ENCODE assay signal across 17 cellular contexts in the genomic region with DNA sequence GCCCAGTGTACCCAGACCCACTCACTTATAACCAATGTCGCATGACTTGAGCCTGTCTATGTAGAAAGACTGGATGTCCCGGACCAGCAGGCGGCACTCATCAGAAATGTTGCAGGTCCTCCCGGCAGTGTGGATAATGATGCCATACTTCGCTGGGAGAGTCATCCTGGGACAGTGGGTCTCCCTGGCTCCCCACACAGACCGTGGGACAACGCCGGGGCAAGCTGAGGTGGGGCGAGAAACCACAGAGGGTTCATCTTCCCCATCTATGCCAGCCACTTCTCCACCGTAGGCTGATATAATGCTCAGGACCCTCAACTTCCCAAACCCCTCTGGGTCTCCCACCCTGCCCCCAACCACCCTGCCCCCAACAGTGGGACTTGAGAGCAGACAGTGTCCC. TPM values are rescaled to one million over a fixed set of nuclear protein-coding genes. Genes with fewer than 3 reads are reported as not detected.
DNase-seq lines count a peak whose midpoint lies in the region; ATAC-seq, FAIRE-seq and TF ChIP-seq lines count a peak whose summit lies in the region.
"Had no signal": no experiment of that assay in that cellular context is flagged by ENCODE, and none has a peak within 500 bp of the region (broad histone marks: within the 10 kb centered on the region; RNA-seq: fewer than 3 reads in every experiment).

No MANE protein-coding gene starts in this region.

- TF ChIP-seq EP300 in GM12878 (IDR thresholded peaks at IDR 0.05; ENCODE audit: borderline replicate concordance in 1 of 2, control insufficient read depth in 1 of 2, low read depth in 2 of 2, low read length in 2 of 2): no peak

- H3K9ac ChIP-seq in GM12878 (ENCODE audit: control insufficient read depth, insufficient read depth, low read length): no peak overlapping the region
- no peak overlapping the region for H3K9ac ChIP-seq in trophoblast cell (ENCODE audit: low read length)

- H3K4me3 Mint-ChIP-seq in activated naive CD8-positive, alpha-beta T cell treated with anti-CD3 and anti-CD28 coated beads, Interleukin-2, amount 10 ng/mL, durations not matched to agents 7 days and 5 days: peak overlapping the region; percentile 18
- no peak overlapping the region for H3K4me3 Mint-ChIP-seq in activated naive CD8-positive, alpha-beta T cell treated with anti-CD3 and anti-CD28 coated beads for 36 hours
- no peak overlapping the region for H3K4me3 Mint-ChIP-seq in GM23338
- H3K4me3 Mint-ChIP-seq: HFFc6 had no signal

- peaks cover 7% of the 10 kb centered on the region for H3K9me3 Mint-ChIP-seq in activated naive CD8-positive, alpha-beta T cell treated with anti-CD3 and anti-CD28 coated beads, Interleukin-2, amount 10 ng/mL, durations not matched to agents 7 days and 5 days
- no peaks in the 10 kb centered on the region for H3K9me3 Mint-ChIP-seq in activated naive CD8-positive, alpha-beta T cell treated with anti-CD3 and anti-CD28 coated beads for 36 hours
- no peaks in the 10 kb centered on the region for H3K9me3 Mint-ChIP-seq in GM23338
- H3K9me3 Mint-ChIP-seq: HFFc6 had no signal

- RAD21 ChIA-PET in GM12878 (lab: Charles Lee; ENCODE audit: unreplicated experiment): no interaction called here

- no peak for TF ChIP-seq POLR2A in GM12878 (IDR thresholded peaks at IDR 0.05; ENCODE audit: low read depth, low read length)

- H3K27me3 Mint-ChIP-seq in activated naive CD8-positive, alpha-beta T cell treated with anti-CD3 and anti-CD28 coated beads, Interleukin-2, amount 10 ng/mL, durations not matched to agents 7 days and 5 days: peaks cover 37% of the 10 kb centered on the region
- H3K27me3 Mint-ChIP-seq in activated naive CD8-positive, alpha-beta T cell treated with anti-CD3 and anti-CD28 coated beads for 36 hours: peaks cover 21% of the 10 kb centered on the region
- peaks cover 7% of the 10 kb centered on the region for H3K27me3 Mint-ChIP-seq in GM23338 (ENCODE audit: insufficient read depth, low read depth, poor library complexity)

- no peaks in the 10 kb centered on the region for H3K4me1 ChIP-seq in GM23338 (ENCODE audit: insufficient read depth)
- H3K4me1 ChIP-seq in GM12878 (ENCODE audit: control insufficient read depth, insufficient read depth, low read length): peaks cover 22% of the 10 kb centered on the region
- H3K4me1 ChIP-seq in trophoblast cell (ENCODE audit: control insufficient read depth in 1 of 2, insufficient read depth in 2 of 2, low read length in 2 of 2): peaks cover 18 to 36% of the 10 kb centered on the region in 2 experiments
- H3K4me1 ChIP-seq: BE2C, HAP-1 had no signal

- H3K79me2 ChIP-seq in GM23338 (replicated peaks; ENCODE audit: insufficient read depth): no peaks in the 10 kb centered on the region
- peaks cover 17% of the 10 kb centered on the region for H3K79me2 ChIP-seq in GM12878 (ENCODE audit: control insufficient read depth, insufficient read depth, low read length)
- H3K79me2 ChIP-seq in trophoblast cell (ENCODE audit: control insufficient read depth, insufficient read depth, low read length, poor library complexity): no peaks in the 10 kb centered on the region

- H4K8ac ChIP-seq in trophoblast cell (ENCODE audit: low read depth, low read length): no peak overlapping the region

- H4K12ac ChIP-seq in trophoblast cell (ENCODE audit: low read depth, low read length): no peak overlapping the region

- H3K27me3 ChIP-seq in GM23338 (ENCODE audit: insufficient read depth) (no peaks in the 10 kb centered on the region), GM12878 (replicated peaks in 1 of 2; ENCODE audit: control insufficient read depth in 2 of 2, insufficient read depth in 2 of 2, low read length in 1 of 2) (no peaks in the 10 kb centered on the region), trophoblast cell (ENCODE audit: insufficient read depth, low read length) (no peaks in the 10 kb centered on the region)

- H3K9me2 ChIP-seq in GM23338 (ENCODE audit: insufficient read depth): peaks cover 22% of the 10 kb centered on the region

- WGBS in GM12878 (ENCODE audit: insufficient coverage, insufficient replicate concordance, low lambda C conversion rate, missing lambda C conversion rate): 60% methylated on average over 10 of the region's 10 CpGs
- no CpG with 5 or more reads among the region's 10 CpGs for WGBS in trophoblast cell (ENCODE audit: extremely low coverage, insufficient coverage, insufficient read length)

- H3K9me3 ChIP-seq in GM12878 (replicated peaks; ENCODE audit: control insufficient read depth, insufficient read depth, low read length) (no peaks in the 10 kb centered on the region), trophoblast cell (ENCODE audit: insufficient read depth, low read depth, low read length) (no peaks in the 10 kb centered on the region)
- H3K9me3 ChIP-seq: BE2C, HAP-1 had no signal

- TF ChIP-seq RAD21 in GM12878 (IDR thresholded peaks at IDR 0.05; ENCODE audit: insufficient read depth, low read depth, low read length): no peak

- H3K36me3 ChIP-seq in GM23338 (ENCODE audit: insufficient read depth) (no peaks in the 10 kb centered on the region), GM12878 (ENCODE audit: control insufficient read depth in 2 of 2, insufficient read depth in 2 of 2, low read length in 1 of 2) (no peaks in the 10 kb centered on the region), trophoblast cell (ENCODE audit: control insufficient read depth in 1 of 2, insufficient read depth in 2 of 2, low read length in 2 of 2) (no peaks in the 10 kb centered on the region)
- H3K36me3 ChIP-seq: BE2C, HAP-1 had no signal

- peaks cover 5% of the 10 kb centered on the region for H3K79me1 ChIP-seq in trophoblast cell (ENCODE audit: low read length)

- H2BK120ac ChIP-seq in trophoblast cell (ENCODE audit: insufficient read depth, low read length, poor library complexity): no peak overlapping the region

- H2AK5ac ChIP-seq in trophoblast cell (ENCODE audit: low read length): no peak overlapping the region

- no peak overlapping the region for H3K4me2 ChIP-seq in GM23338
- H3K4me2 ChIP-seq in GM12878 (ENCODE audit: control insufficient read depth, insufficient read depth): peak overlapping the region; percentile 26; the same call in 1 of the 2 replicates
- H3K4me2 ChIP-seq in trophoblast cell (ENCODE audit: low read length): no peak overlapping the region

- no peak overlapping the region for H3K18ac ChIP-seq in trophoblast cell (ENCODE audit: low read length)

- POLR2A ChIA-PET in activated naive CD8-positive, alpha-beta T cell treated with anti-CD3 and anti-CD28 coated beads, Interleukin-2, amount 10 ng/mL, durations not matched to agents 7 days and 5 days (lab: Charles Lee): no interaction called here
- POLR2A ChIA-PET in GM12878 (lab: Charles Lee): no interaction called here

- no peak overlapping the region for H3K4ac ChIP-seq in trophoblast cell (ENCODE audit: low read depth, low read length)

- BruUV-seq in GM12878 (replicated peaks; lab: Mats Ljungman, UMichigan): no TSS peak

- CTCF ChIA-PET in GM12878 (lab: Yijun Ruan, JAX): interaction anchor here (0.9 to 1.0 kb wide), 2 partner anchors 9 to 49 kb away, joined by 3 read pairs; no protein-coding TSS in a partner anchor

- H3F3A ChIP-seq in GM23338 (replicated peaks; ENCODE audit: low read depth): no peaks in the 10 kb centered on the region

- H4K20me1 ChIP-seq in GM23338 (replicated peaks; ENCODE audit: insufficient read depth) (no peaks in the 10 kb centered on the region), GM12878 (ENCODE audit: control insufficient read depth, insufficient read depth) (no peaks in the 10 kb centered on the region)

- peak overlapping the region; percentile 34 for H4K91ac ChIP-seq in trophoblast cell (ENCODE audit: low read depth, low read length)

- H3K23ac ChIP-seq in trophoblast cell (ENCODE audit: low read length): no peak overlapping the region

- no peak overlapping the region for H3K27ac Mint-ChIP-seq in activated naive CD8-positive, alpha-beta T cell treated with anti-CD3 and anti-CD28 coated beads, Interleukin-2, amount 10 ng/mL, durations not matched to agents 7 days and 5 days
- no peak overlapping the region for H3K27ac Mint-ChIP-seq in activated naive CD8-positive, alpha-beta T cell treated with anti-CD3 and anti-CD28 coated beads for 36 hours
- no peak overlapping the region for H3K27ac Mint-ChIP-seq in GM23338
- H3K27ac Mint-ChIP-seq: HFFc6 had no signal

- no peak overlapping the region for H2BK5ac ChIP-seq in trophoblast cell (ENCODE audit: low read depth, low read length, poor library complexity)

- no peak overlapping the region for H3K27ac ChIP-seq in GM23338 (ENCODE audit: low read depth)
- peak overlapping the region; percentile 7 for H3K27ac ChIP-seq in GM12878 (ENCODE audit: control insufficient read depth, insufficient read depth)
- no peak overlapping the region for H3K27ac ChIP-seq in trophoblast cell (ENCODE audit: low read depth, low read length)
- H3K27ac ChIP-seq: HL-60 had no signal

- peaks cover 31% of the 10 kb centered on the region for H3K4me1 Mint-ChIP-seq in activated naive CD8-positive, alpha-beta T cell treated with anti-CD3 and anti-CD28 coated beads, Interleukin-2, amount 10 ng/mL, durations not matched to agents 7 days and 5 days
- H3K4me1 Mint-ChIP-seq in activated naive CD8-positive, alpha-beta T cell treated with anti-CD3 and anti-CD28 coated beads for 36 hours: peaks cover 25% of the 10 kb centered on the region
- H3K4me1 Mint-ChIP-seq in GM23338: peaks cover 12% of the 10 kb centered on the region; the same call in 2 of the 3 replicates

- intact Hi-C loops in GM12878 (cut with micrococcal nuclease; ENCODE audit: unreplicated experiment): loop anchor here (5.0 kb wide), 1 partner anchor 78 kb away; no protein-coding TSS in a partner anchor

- peaks cover 3% of the 10 kb centered on the region for H3K36me3 Mint-ChIP-seq in activated naive CD8-positive, alpha-beta T cell treated with anti-CD3 and anti-CD28 coated beads, Interleukin-2, amount 10 ng/mL, durations not matched to agents 7 days and 5 days
- H3K36me3 Mint-ChIP-seq in activated naive CD8-positive, alpha-beta T cell treated with anti-CD3 and anti-CD28 coated beads for 36 hours: no peaks in the 10 kb centered on the region
- H3K36me3 Mint-ChIP-seq in GM23338 (ENCODE audit: low read depth): no peaks in the 10 kb centered on the region

- no peak overlapping the region for H3K4me3 ChIP-seq in GM23338
- no peak overlapping the region for H3K4me3 ChIP-seq in GM12878
- H3K4me3 ChIP-seq in trophoblast cell (ENCODE audit: low read depth, low read length): no peak overlapping the region
- H3K4me3 ChIP-seq: HAP-1 had no signal

- no peak overlapping the region for H3K14ac ChIP-seq in trophoblast cell (ENCODE audit: low read length)

- TF ChIP-seq CTCF in GM23338 (conservative IDR thresholded peaks at IDR 0.05; ENCODE audit: low read depth in 2 of 2) (no peak), GM12878 (IDR thresholded peaks at IDR 0.05 in 2 of 3, conservative IDR thresholded peaks at IDR 0.05 in 1 of 3; ENCODE audit: control insufficient read depth in 2 of 3, extremely low read depth in 1 of 3, insufficient read depth in 1 of 3, low read depth in 3 of 3, low read length in 3 of 3) (no peak)

- no peak for DNase-seq in activated naive CD8-positive, alpha-beta T cell treated with anti-CD3 and anti-CD28 coated beads, Interleukin-2, amount 10 ng/mL, durations not matched to agents 7 days and 5 days
- DNase-seq in activated naive CD8-positive, alpha-beta T cell treated with anti-CD3 and anti-CD28 coated beads for 36 hours: no peak
- DNase-seq in GM23338 (ENCODE audit: low spot score): no peak
- DNase-seq in GM12878 (ENCODE audit: low read depth, low spot score): no peak
- DNase-seq in trophoblast cell: no peak
- no peak for DNase-seq in stimulated activated naive CD4-positive, alpha-beta T cell treated with Interleukin-2 at 50 U/mL for 16 hours (lab: John Stamatoyannopoulos, UW)
- no peak for DNase-seq in AML-193 (lab: John Stamatoyannopoulos, UW)
- DNase-seq in NCI-H2196 (lab: John Stamatoyannopoulos, UW; ENCODE audit: unreplicated experiment): no peak
- DNase-seq: ACHN, BE2C, DMS53, GF-D8, GOT3, HFFc6 had no signal

- ATAC-seq in activated naive CD8-positive, alpha-beta T cell treated with anti-CD3 and anti-CD28 coated beads, Interleukin-2, amount 10 ng/mL, durations not matched to agents 7 days and 5 days (ENCODE audit: low read depth): no peak
- ATAC-seq in GM23338 (no peak), GM12878 (no peak)

- no peak overlapping the region for H2BK12ac ChIP-seq in trophoblast cell (ENCODE audit: low read length)

- no peak for FAIRE-seq in GM12878 (lab: Jason Lieb, UNC)

- SMC1A ChIA-PET in GM12878 (lab: Charles Lee; ENCODE audit: uncharacterized antibody, unreplicated experiment): interaction anchor here (4.9 kb wide), 1 partner anchor 13 kb away, joined by 27 read pairs; no protein-coding TSS in a partner anchor

- in situ Hi-C loops in GM12878 (cut with MboI): no loop called here

- H2AFZ ChIP-seq in GM23338 (peak overlapping the region; percentile 7; the same call in 1 of the 2 replicates), GM12878 (ENCODE audit: control insufficient read depth, low read depth, low read length) (no peak overlapping the region), trophoblast cell (ENCODE audit: insufficient read depth, low read length, poor library complexity) (no peak overlapping the region)

RNA-seq across cellular contexts. Expression of a gene that starts 8.3 kb away (rescaled TPM):
- total RNA-seq in activated naive CD8-positive, alpha-beta T cell treated with anti-CD3 and anti-CD28 coated beads, Interleukin-2, amount 10 ng/mL, durations not matched to agents 7 days and 5 days: not detected
- total RNA-seq in activated naive CD8-positive, alpha-beta T cell treated with anti-CD3 and anti-CD28 coated beads for 36 hours: not detected
- not detected in 2 replicates for total RNA-seq in GM23338 (2014; rRNA removed; shearing (Covaris generic))
- polyA plus RNA-seq in GM23338 (2016; fragmentation: Nextera tagmentation; extraction: Ambion mirVana) (not detected in 2 replicates), GM12878 (2011; rRNA removed) (1.6 and 3.0 TPM in 2 replicates), GM12878 (2014; fragmentation: Illumina TruSeq; extraction: Trizol) (0.48 and 0.65 TPM in 2 replicates), GM12878 (2014; fragmentation: Nextera tagmentation; extraction: Ambion mirVana) (under 1 TPM; 0.37 to 0.50 TPM), GM12878 (2014; rRNA removed) (0.44 and 0.55 TPM in 2 replicates), GM12878 (2016; fragmentation: Nextera tagmentation; extraction: Ambion mirVana) (under 1 TPM; 0.28 to 0.43 TPM)
- total RNA-seq in GM12878 (2013; cell fraction: nucleolus; rRNA removed): 13.4 and 14.3 TPM in 2 replicates
- total RNA-seq in GM12878 (2014; rRNA removed) (0.38 and 0.45 TPM in 2 replicates), GM12878 (2014; rRNA removed; fragmentation: Illumina TruSeq; extraction: Trizol) (0.22 and 0.32 TPM in 2 replicates), GM12878 (2021) (0.44 and 0.74 TPM in 2 replicates)
- 0.54 TPM for polyA plus RNA-seq in GM12878 (2011; ENCODE audit: low read depth)
- polyA plus RNA-seq in GM12878 (2011; cell fraction: cytosol; rRNA removed): 4.2 and 4.6 TPM in 2 replicates
- polyA plus RNA-seq in GM12878 (2011; cell fraction: nucleus; rRNA removed): 7.1 and 15.8 TPM in 2 replicates
- 0.43 and 1.2 TPM in 2 replicates for polyA plus RNA-seq in GM12878 (2012)
- 6.4 and 7.3 TPM in 2 replicates for polyA minus RNA-seq in GM12878 (2011; rRNA and poly(A)+ RNA removed)
- polyA minus RNA-seq in GM12878 (2011; cell fraction: cytosol; rRNA and poly(A)+ RNA removed): 0.53 TPM in 1 of 2 replicates, not detected in the other
- polyA minus RNA-seq in GM12878 (2011; cell fraction: nucleus; rRNA and poly(A)+ RNA removed): 6.3 and 6.9 TPM in 2 replicates
- polyA plus RNA-seq in trophoblast cell (2013): 3.6 and 3.8 TPM in 2 replicates
- total RNA-seq: A172, HFFc6 had no signal

RNA-seq across cellular contexts. Expression of a gene that starts 17.3 kb away (rescaled TPM):
- 1 to 10 TPM; 4.5 to 4.8 TPM for total RNA-seq in activated naive CD8-positive, alpha-beta T cell treated with anti-CD3 and anti-CD28 coated beads, Interleukin-2, amount 10 ng/mL, durations not matched to agents 7 days and 5 days
- not detected for total RNA-seq in activated naive CD8-positive, alpha-beta T cell treated with anti-CD3 and anti-CD28 coated beads for 36 hours
- total RNA-seq in GM23338 (2014; rRNA removed; shearing (Covaris generic)): not detected in 2 replicates
- not detected in 2 replicates for polyA plus RNA-seq in GM23338 (2016; fragmentation: Nextera tagmentation; extraction: Ambion mirVana)
- not detected in 2 replicates for total RNA-seq in GM12878 (2013; cell fraction: nucleolus; rRNA removed)
- 0.68 and 1.3 TPM in 2 replicates for total RNA-seq in GM12878 (2014; rRNA removed)
- 0.37 TPM in 1 of 2 replicates, not detected in the other for total RNA-seq in GM12878 (2014; rRNA removed; fragmentation: Illumina TruSeq; extraction: Trizol)
- total RNA-seq in GM12878 (2021): 0.37 and 0.41 TPM in 2 replicates
- polyA plus RNA-seq in GM12878 (2011; ENCODE audit: low read depth): not detected
- polyA plus RNA-seq in GM12878 (2011; rRNA removed): 1.4 and 1.7 TPM in 2 replicates
- 0.77 and 1.6 TPM in 2 replicates for polyA plus RNA-seq in GM12878 (2011; cell fraction: cytosol; rRNA removed)
- 0.42 and 0.87 TPM in 2 replicates for polyA plus RNA-seq in GM12878 (2011; cell fraction: nucleus; rRNA removed)
- polyA plus RNA-seq in GM12878 (2012): not detected in 2 replicates
- 0.22 TPM in 1 of 2 replicates, not detected in the other for polyA plus RNA-seq in GM12878 (2014; fragmentation: Illumina TruSeq; extraction: Trizol)
- under 1 TPM in 1 of 2 experiments, not detected in 1; 0.49 TPM for polyA plus RNA-seq in GM12878 (2014; fragmentation: Nextera tagmentation; extraction: Ambion mirVana)
- 1.4 and 1.5 TPM in 2 replicates for polyA plus RNA-seq in GM12878 (2014; rRNA removed)
- under 1 TPM in 1 of 2 experiments, not detected in 1; 0.31 TPM for polyA plus RNA-seq in GM12878 (2016; fragmentation: Nextera tagmentation; extraction: Ambion mirVana)
- polyA minus RNA-seq in GM12878 (2011; rRNA and poly(A)+ RNA removed): not detected in 2 replicates
- not detected in 2 replicates for polyA minus RNA-seq in GM12878 (2011; cell fraction: cytosol; rRNA and poly(A)+ RNA removed)
- not detected in 2 replicates for polyA minus RNA-seq in GM12878 (2011; cell fraction: nucleus; rRNA and poly(A)+ RNA removed)
- 1.0 and 1.1 TPM in 2 replicates for polyA plus RNA-seq in trophoblast cell (2013)
- total RNA-seq: A172, HFFc6 had no signal

RNA-seq across cellular contexts. Expression of a gene that starts 27.6 kb away (rescaled TPM):
- total RNA-seq in activated naive CD8-positive, alpha-beta T cell treated with anti-CD3 and anti-CD28 coated beads, Interleukin-2, amount 10 ng/mL, durations not matched to agents 7 days and 5 days: not detected
- total RNA-seq in activated naive CD8-positive, alpha-beta T cell treated with anti-CD3 and anti-CD28 coated beads for 36 hours: not detected
- not detected in 2 replicates for total RNA-seq in GM23338 (2014; rRNA removed; shearing (Covaris generic))
- polyA plus RNA-seq in GM23338 (2016; fragmentation: Nextera tagmentation; extraction: Ambion mirVana): not detected in 2 replicates
- 3.9 and 5.7 TPM in 2 replicates for total RNA-seq in GM12878 (2013; cell fraction: nucleolus; rRNA removed)
- not detected in 2 replicates for total RNA-seq in GM12878 (2014; rRNA removed)
- total RNA-seq in GM12878 (2014; rRNA removed; fragmentation: Illumina TruSeq; extraction: Trizol): not detected in 2 replicates
- 0.29 TPM in 1 of 2 replicates, not detected in the other for total RNA-seq in GM12878 (2021)
- not detected for polyA plus RNA-seq in GM12878 (2011; ENCODE audit: low read depth)
- polyA plus RNA-seq in GM12878 (2011; rRNA removed): 0.19 and 0.49 TPM in 2 replicates
- 0.42 and 0.53 TPM in 2 replicates for polyA plus RNA-seq in GM12878 (2011; cell fraction: cytosol; rRNA removed)
- polyA plus RNA-seq in GM12878 (2011; cell fraction: nucleus; rRNA removed): 1.6 TPM in 2 replicates
- polyA plus RNA-seq in GM12878 (2012): 0.27 and 0.28 TPM in 2 replicates
- 0.18 TPM in 1 of 2 replicates, not detected in the other for polyA plus RNA-seq in GM12878 (2014; fragmentation: Illumina TruSeq; extraction: Trizol)
- not detected for polyA plus RNA-seq in GM12878 (2014; fragmentation: Nextera tagmentation; extraction: Ambion mirVana)
- 0.22 TPM in 1 of 2 replicates, not detected in the other for polyA plus RNA-seq in GM12878 (2014; rRNA removed)
- polyA plus RNA-seq in GM12878 (2016; fragmentation: Nextera tagmentation; extraction: Ambion mirVana): under 1 TPM in 1 of 2 experiments, not detected in 1; 0.10 TPM
- 1.2 and 1.3 TPM in 2 replicates for polyA minus RNA-seq in GM12878 (2011; rRNA and poly(A)+ RNA removed)
- polyA minus RNA-seq in GM12878 (2011; cell fraction: cytosol; rRNA and poly(A)+ RNA removed): not detected in 2 replicates
- 1.5 and 1.7 TPM in 2 replicates for polyA minus RNA-seq in GM12878 (2011; cell fraction: nucleus; rRNA and poly(A)+ RNA removed)
- 0.12 and 0.25 TPM in 2 replicates for polyA plus RNA-seq in trophoblast cell (2013)
- total RNA-seq: A172, HFFc6 had no signal

RNA-seq across cellular contexts. Expression of a gene that starts 35.1 kb away (rescaled TPM):
- not detected for total RNA-seq in activated naive CD8-positive, alpha-beta T cell treated with anti-CD3 and anti-CD28 coated beads, Interleukin-2, amount 10 ng/mL, durations not matched to agents 7 days and 5 days
- not detected for total RNA-seq in activated naive CD8-positive, alpha-beta T cell treated with anti-CD3 and anti-CD28 coated beads for 36 hours
- not detected in 2 replicates for total RNA-seq in GM23338 (2014; rRNA removed; shearing (Covaris generic))
- polyA plus RNA-seq in GM23338 (2016; fragmentation: Nextera tagmentation; extraction: Ambion mirVana) (not detected in 2 replicates), GM12878 (2011; rRNA removed) (not detected in 2 replicates), GM12878 (2014; fragmentation: Illumina TruSeq; extraction: Trizol) (not detected in 2 replicates), GM12878 (2014; fragmentation: Nextera tagmentation; extraction: Ambion mirVana) (not detected), GM12878 (2014; rRNA removed) (not detected in 2 replicates), GM12878 (2016; fragmentation: Nextera tagmentation; extraction: Ambion mirVana) (not detected)
- not detected in 2 replicates for total RNA-seq in GM12878 (2013; cell fraction: nucleolus; rRNA removed)
- total RNA-seq in GM12878 (2014; rRNA removed) (not detected in 2 replicates), GM12878 (2014; rRNA removed; fragmentation: Illumina TruSeq; extraction: Trizol) (not detected in 2 replicates), GM12878 (2021) (not detected in 2 replicates)
- not detected for polyA plus RNA-seq in GM12878 (2011; ENCODE audit: low read depth)
- not detected in 2 replicates for polyA plus RNA-seq in GM12878 (2011; cell fraction: cytosol; rRNA removed)
- not detected in 2 replicates for polyA plus RNA-seq in GM12878 (2011; cell fraction: nucleus; rRNA removed)
- not detected in 2 replicates for polyA plus RNA-seq in GM12878 (2012)
- not detected in 2 replicates for polyA minus RNA-seq in GM12878 (2011; rRNA and poly(A)+ RNA removed)
- not detected in 2 replicates for polyA minus RNA-seq in GM12878 (2011; cell fraction: cytosol; rRNA and poly(A)+ RNA removed)
- not detected in 2 replicates for polyA minus RNA-seq in GM12878 (2011; cell fraction: nucleus; rRNA and poly(A)+ RNA removed)
- not detected in 2 replicates for polyA plus RNA-seq in trophoblast cell (2013)
- total RNA-seq: A172, HFFc6 had no signal

RNA-seq across cellular contexts. Expression of a gene that starts 50.5 kb away (rescaled TPM):
- total RNA-seq in activated naive CD8-positive, alpha-beta T cell treated with anti-CD3 and anti-CD28 coated beads, Interleukin-2, amount 10 ng/mL, durations not matched to agents 7 days and 5 days: 1 to 10 TPM in 1 of 2 experiments, under 1 TPM in 1; 0.94 to 1.2 TPM
- total RNA-seq in activated naive CD8-positive, alpha-beta T cell treated with anti-CD3 and anti-CD28 coated beads for 36 hours: not detected
- not detected in 2 replicates for total RNA-seq in GM23338 (2014; rRNA removed; shearing (Covaris generic))
- not detected in 2 replicates for polyA plus RNA-seq in GM23338 (2016; fragmentation: Nextera tagmentation; extraction: Ambion mirVana)
- not detected in 2 replicates for total RNA-seq in GM12878 (2013; cell fraction: nucleolus; rRNA removed)
- not detected in 2 replicates for total RNA-seq in GM12878 (2014; rRNA removed)
- total RNA-seq in GM12878 (2014; rRNA removed; fragmentation: Illumina TruSeq; extraction: Trizol): not detected in 2 replicates
- total RNA-seq in GM12878 (2021): not detected in 2 replicates
- polyA plus RNA-seq in GM12878 (2011; ENCODE audit: low read depth): not detected
- not detected in 2 replicates for polyA plus RNA-seq in GM12878 (2011; rRNA removed)
- polyA plus RNA-seq in GM12878 (2011; cell fraction: cytosol; rRNA removed): not detected in 2 replicates
- polyA plus RNA-seq in GM12878 (2011; cell fraction: nucleus; rRNA removed): not detected in 2 replicates
- not detected in 2 replicates for polyA plus RNA-seq in GM12878 (2012)
- not detected in 2 replicates for polyA plus RNA-seq in GM12878 (2014; fragmentation: Illumina TruSeq; extraction: Trizol)
- polyA plus RNA-seq in GM12878 (2014; fragmentation: Nextera tagmentation; extraction: Ambion mirVana): not detected
- polyA plus RNA-seq in GM12878 (2014; rRNA removed): not detected in 2 replicates
- polyA plus RNA-seq in GM12878 (2016; fragmentation: Nextera tagmentation; extraction: Ambion mirVana): under 1 TPM in 1 of 2 experiments, not detected in 1; 0.28 TPM
- polyA minus RNA-seq in GM12878 (2011; rRNA and poly(A)+ RNA removed): not detected in 2 replicates
- not detected in 2 replicates for polyA minus RNA-seq in GM12878 (2011; cell fraction: cytosol; rRNA and poly(A)+ RNA removed)
- polyA minus RNA-seq in GM12878 (2011; cell fraction: nucleus; rRNA and poly(A)+ RNA removed): not detected in 2 replicates
- not detected in 2 replicates for polyA plus RNA-seq in trophoblast cell (2013)
- total RNA-seq: A172, HFFc6 had no signal
